ENCODE assay signal across 17 cellular contexts in genomic region chr6:160162167-160162566, GRCh38. TPM values are rescaled to one million over a fixed set of nuclear protein-coding genes. Genes with fewer than 3 reads are reported as not detected.
DNase-seq lines count a peak whose midpoint lies in the region; ATAC-seq, FAIRE-seq and TF ChIP-seq lines count a peak whose summit lies in the region.
"Had no signal": no experiment of that assay in that cellular context is flagged by ENCODE, and none has a peak within 500 bp of the region (broad histone marks: within the 10 kb centered on the region; RNA-seq: fewer than 3 reads in every experiment).

No MANE protein-coding gene starts in this region.

- WGBS in right lobe of liver (ENCODE audit: insufficient coverage, low coverage, low lambda C conversion rate, missing lambda C conversion rate): 33% methylated on average over 1 of the region's 3 CpGs
- WGBS in heart left ventricle, 4 donors: 83 to 91% (median 88%) methylated on average over 3 of the region's 3 CpGs

- H3K9me3 ChIP-seq in keratinocyte (ENCODE audit: control insufficient read depth, low read depth, low read length) (no peaks in the 10 kb centered on the region), right lobe of liver (no peaks in the 10 kb centered on the region), heart left ventricle (no peaks in the 10 kb centered on the region)
- H3K9me3 ChIP-seq: HAP-1 had no signal

- H3K27ac ChIP-seq in keratinocyte (ENCODE audit: control insufficient read depth, insufficient read depth, low read length) (no peak overlapping the region), right lobe of liver (peak overlapping the region; percentile 69 to 95 (median 94)), heart left ventricle (no peak overlapping the region)
- H3K27ac ChIP-seq: HL-60 had no signal

- no peak overlapping the region for H3K4me3 ChIP-seq in bronchial epithelial cell (ENCODE audit: low read depth, low read length)
- no peak overlapping the region for H3K4me3 ChIP-seq in keratinocyte (ENCODE audit: control insufficient read depth in 2 of 3, extremely low read depth in 1 of 3, insufficient read depth in 2 of 3, low read depth in 1 of 3, low read length in 3 of 3)
- H3K4me3 ChIP-seq in right lobe of liver: no peak overlapping the region
- H3K4me3 ChIP-seq in heart left ventricle: no peak overlapping the region
- H3K4me3 ChIP-seq: HAP-1 had no signal

- intact Hi-C loops in right lobe of liver (cut with DNase I): no loop called here
- intact Hi-C loops in heart left ventricle (cut with DNase I): no loop called here

- H3K27me3 ChIP-seq in bronchial epithelial cell (ENCODE audit: control insufficient read depth, insufficient read depth, low read length) (no peaks in the 10 kb centered on the region), keratinocyte (ENCODE audit: control insufficient read depth, extremely low read depth, insufficient read depth, low read length) (no peaks in the 10 kb centered on the region), right lobe of liver (no peaks in the 10 kb centered on the region), heart left ventricle (no peaks in the 10 kb centered on the region)

- H3K36me3 ChIP-seq in bronchial epithelial cell (ENCODE audit: control insufficient read depth, insufficient read depth, low read length) (no peaks in the 10 kb centered on the region), keratinocyte (ENCODE audit: control insufficient read depth in 2 of 2, extremely low read depth in 1 of 2, insufficient read depth in 2 of 2, low read length in 2 of 2) (peaks cover 0 to 3% of the 10 kb centered on the region in 2 experiments), right lobe of liver (peaks cover 0 to 26% (median 9%) of the 10 kb centered on the region in 4 donors), heart left ventricle (no peaks in the 10 kb centered on the region)
- H3K36me3 ChIP-seq: HAP-1 had no signal

- H3K9me1 ChIP-seq in keratinocyte (ENCODE audit: control insufficient read depth, extremely low read depth, insufficient read depth, low read length): no peaks in the 10 kb centered on the region

- H3K79me2 ChIP-seq in keratinocyte (ENCODE audit: control insufficient read depth, insufficient read depth, low read length): no peaks in the 10 kb centered on the region

- DNase-seq in bronchial epithelial cell (ENCODE audit: low read depth) (peak; percentile 31), keratinocyte (ENCODE audit: low read depth, low spot score) (no peak), right lobe of liver (peak in 2 of 3 donors; percentile 65 to 67), NCI-H524 (lab: John Stamatoyannopoulos, UW) (no peak), MV-4-11 (lab: John Stamatoyannopoulos, UW) (no peak), heart left ventricle (no peak)
- DNase-seq in stimulated activated CD4-positive, alpha-beta T cell treated with anti-CD3 and anti-CD28 coated beads, Interleukin-12 subunit alpha, Interleukin-12 subunit beta, amount 100 ng/mL, for 4 hours: no peak
- DNase-seq: C1 segment of cervical spinal cord; CD8-positive, alpha-beta T cell; COR-L47; DND-41; GDM1; GOT3 had no signal

- H2AFZ ChIP-seq in keratinocyte (ENCODE audit: control insufficient read depth, low read length): peak overlapping the region; percentile 5

- H4K20me1 ChIP-seq in keratinocyte (ENCODE audit: control insufficient read depth, extremely low read depth, insufficient read depth, low read length): no peaks in the 10 kb centered on the region

- no peak for FAIRE-seq in bronchial epithelial cell (lab: Jason Lieb, UNC)
- FAIRE-seq in keratinocyte (lab: Jason Lieb, UNC): no peak
- FAIRE-seq: A204.1, GM19239 had no signal

- ATAC-seq in right lobe of liver (peak; percentile 45 to 69 (median 58)), heart left ventricle (no peak)
- ATAC-seq: CD8-positive, alpha-beta T cell had no signal

- no peak overlapping the region for H3K4me2 ChIP-seq in keratinocyte (ENCODE audit: control insufficient read depth, extremely low read depth, insufficient read depth, low read depth, low read length)

- TF ChIP-seq CTCF in bronchial epithelial cell (IDR thresholded peaks at IDR 0.05; ENCODE audit: insufficient read depth, low read length, severe bottlenecking) (no peak), keratinocyte (optimal IDR thresholded peaks at IDR 0.05 in 1 of 3, IDR thresholded peaks at IDR 0.05 in 1 of 3, conservative IDR thresholded peaks at IDR 0.05 in 1 of 3; ENCODE audit: extremely low read depth in 1 of 3, insufficient read depth in 2 of 3, low read length in 3 of 3) (no peak), right lobe of liver (IDR thresholded peaks at IDR 0.05) (no peak), heart left ventricle (IDR thresholded peaks at IDR 0.05) (no peak)

- TF ChIP-seq POLR2A in right lobe of liver (IDR thresholded peaks at IDR 0.05) (no peak), heart left ventricle (IDR thresholded peaks at IDR 0.05) (no peak)

- no peak overlapping the region for H3K9ac ChIP-seq in keratinocyte (ENCODE audit: control insufficient read depth, extremely low read depth, insufficient read depth, low read length)

- no peaks in the 10 kb centered on the region for H3K4me1 ChIP-seq in keratinocyte (ENCODE audit: control insufficient read depth, extremely low read depth, insufficient read depth, low read length)
- H3K4me1 ChIP-seq in right lobe of liver: peaks cover 0 to 51% (median 6%) of the 10 kb centered on the region in 4 donors
- peaks cover 0 to 4% (median 0%) of the 10 kb centered on the region in 12 donors for H3K4me1 ChIP-seq in heart left ventricle
- H3K4me1 ChIP-seq: HAP-1 had no signal

- dilution Hi-C loops in keratinocyte (cut with MboI; ENCODE audit: extremely low pct_ligation_motif_present, low sequenced_read_pairs): no loop called here

RNA-seq across cellular contexts. Expression of gene SLC22A1, which starts 40.6 kb away (rescaled TPM):
- total RNA-seq in bronchial epithelial cell: under 0.01 and 1.3 TPM in 2 replicates
- polyA plus RNA-seq in keratinocyte: 0.36 to 0.79 TPM (median 0.76 TPM) in 3 replicates
- polyA plus RNA-seq in keratinocyte (2011; ENCODE audit: low read depth): not detected
- polyA plus RNA-seq in keratinocyte (2011; cell fraction: cytosol; rRNA removed): 0.12 and 0.38 TPM in 2 replicates
- polyA plus RNA-seq in keratinocyte (2011; cell fraction: nucleus; rRNA removed): 2.8 and 3.4 TPM in 2 replicates
- polyA plus RNA-seq in keratinocyte (2012; ENCODE audit: low replicate concordance): 0.88 and 3.1 TPM in 2 replicates
- polyA minus RNA-seq in keratinocyte: 1.2 to 2.4 TPM in 2 of 3 replicates, not detected in the other
- not detected for polyA minus RNA-seq in keratinocyte (2011; cell fraction: cytosol; rRNA and poly(A)+ RNA removed)
- 8.0 and 11.6 TPM in 2 replicates for polyA minus RNA-seq in keratinocyte (2011; cell fraction: nucleus; rRNA and poly(A)+ RNA removed)
- 1,000 to 10,000 TPM in 3 of 6 experiments, 100 to 1,000 TPM in 3; 190 to 1,656 (median 769) TPM for total RNA-seq in right lobe of liver
- total RNA-seq in heart left ventricle: 1 to 10 TPM in 1 of 9 donors, under 1 TPM in 4, not detected in 4; 0.29 to 1.4 (median 0.42) TPM
- polyA plus RNA-seq in heart left ventricle: under 1 TPM; 0.10 to 0.23 TPM

Comparison
In these comparisons a context has a peak if more than half of its experiments do, and no peak if none do; other contexts are left out.
1. DNase-seq: peak in bronchial epithelial cell (single experiment) and right lobe of liver (2 of 3); none in keratinocyte (single experiment), stimulated activated CD4-positive, alpha-beta T cell treated with anti-CD3 and anti-CD28 coated beads, Interleukin-12 subunit alpha, Interleukin-12 subunit beta, amount 100 ng/mL, for 4 hours (single experiment), NCI-H524 (0 of 2), MV-4-11 (single experiment) and heart left ventricle (0 of 5).
2. H3K27ac ChIP-seq: peak in right lobe of liver (3 of 3); none in keratinocyte (single experiment) and heart left ventricle (0 of 12).
3. ATAC-seq: peak in right lobe of liver (4 of 4); none in heart left ventricle (0 of 4).
4. RNA of gene SLC22A1, which starts 40.6 kb away (total RNA-seq): 190 to 1,656 TPM in right lobe of liver; 0.29 to 1.4 TPM in heart left ventricle and under 0.01 to 1.3 TPM in bronchial epithelial cell; every median in the first group is over 10 times any median in the second.